1 cellular context compared by ENCODE assay signal in the genomic region with DNA sequence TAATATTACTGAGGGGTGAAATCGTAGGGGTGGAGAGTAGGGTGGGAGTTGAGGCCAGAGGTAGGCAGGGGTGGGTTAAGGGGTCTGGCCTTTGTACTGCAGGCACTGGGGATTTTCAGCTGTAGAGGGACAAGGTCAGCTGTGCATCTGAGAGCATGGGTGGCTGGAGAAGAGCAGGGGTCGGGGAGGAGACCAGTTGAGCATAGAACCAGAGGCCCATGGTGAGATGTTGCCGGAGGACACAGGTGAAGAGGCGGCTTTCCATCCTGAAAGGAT.
TF ChIP-seq lines count a peak whose summit lies in the region.

No MANE protein-coding gene starts in this region.

TF ChIP-seq in HepG2, 621 proteins besides CTCF, POLR2A, EP300 and RAD21:
- TF ChIP-seq ZSCAN25 (CRISPR knock-in tag; IDR thresholded peaks at IDR 0.05) (peak; percentile 94), FOXJ3 (CRISPR knock-in tag; IDR thresholded peaks at IDR 0.05; ENCODE audit: borderline replicate concordance) (no peak)
